In the genomic region with DNA sequence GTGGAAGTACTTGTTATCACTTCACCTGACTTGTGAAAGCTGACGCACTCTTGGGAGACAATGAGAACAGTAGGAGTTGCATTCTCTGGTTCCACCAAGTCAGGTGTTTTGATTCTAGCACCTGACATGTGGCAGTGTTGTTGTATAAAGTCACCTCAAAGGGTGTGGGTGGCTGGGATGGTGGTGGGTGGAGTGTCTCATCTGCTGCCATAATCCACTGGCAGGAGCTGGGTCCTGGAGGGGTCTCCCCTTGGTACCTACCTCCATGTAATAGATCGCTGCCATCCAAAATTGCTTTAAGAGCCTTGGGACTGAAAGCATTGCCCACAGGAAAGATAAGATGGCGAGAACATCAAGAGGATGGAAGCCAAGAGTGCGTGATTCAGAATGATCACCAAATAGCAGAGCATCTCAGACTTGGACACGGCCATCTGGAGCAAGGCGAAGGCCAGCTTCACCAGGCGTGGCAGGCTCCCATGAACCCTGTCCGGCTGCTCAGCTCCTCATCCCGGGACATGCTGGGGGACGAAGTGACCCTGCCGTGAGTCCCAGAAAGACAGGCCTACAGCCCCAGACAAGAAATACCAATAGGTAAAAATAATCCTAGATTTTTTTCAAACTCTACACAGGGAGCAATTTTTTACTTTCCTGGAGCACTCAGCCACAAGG, we compare ENCODE assay signal across 1 cellular context.
TF ChIP-seq lines count a peak whose summit lies in the region.

No MANE protein-coding gene starts in this region.

TF ChIP-seq in H1, 55 proteins besides CTCF, POLR2A, EP300 and RAD21:
- TF ChIP-seq BCL11A (IDR thresholded peaks at IDR 0.05; ENCODE audit: low read depth in 2 of 2, low read length in 2 of 2), result no peak
- no peak for TF ChIP-seq CREB1 (IDR thresholded peaks at IDR 0.05)
- TF ChIP-seq, protein P1, sequence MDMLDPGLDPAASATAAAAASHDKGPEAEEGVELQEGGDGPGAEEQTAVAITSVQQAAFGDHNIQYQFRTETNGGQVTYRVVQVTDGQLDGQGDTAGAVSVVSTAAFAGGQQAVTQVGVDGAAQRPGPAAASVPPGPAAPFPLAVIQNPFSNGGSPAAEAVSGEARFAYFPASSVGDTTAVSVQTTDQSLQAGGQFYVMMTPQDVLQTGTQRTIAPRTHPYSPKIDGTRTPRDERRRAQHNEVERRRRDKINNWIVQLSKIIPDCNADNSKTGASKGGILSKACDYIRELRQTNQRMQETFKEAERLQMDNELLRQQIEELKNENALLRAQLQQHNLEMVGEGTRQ (IDR thresholded peaks at IDR 0.05; ENCODE audit: low read length), result no peak
- TF ChIP-seq CHD1 (IDR thresholded peaks at IDR 0.05; ENCODE audit: low read depth, low read length), result no peak
- TF ChIP-seq CEBPB (IDR thresholded peaks at IDR 0.05; ENCODE audit: low read depth, low read length), result no peak
- no peak for TF ChIP-seq SAP30 (IDR thresholded peaks at IDR 0.05; ENCODE audit: insufficient read depth, insufficient replicate concordance, low read length)
- TF ChIP-seq GABPA (IDR thresholded peaks at IDR 0.05; ENCODE audit: borderline replicate concordance, insufficient read depth, low read length), result no peak
